In genomic region chr5:178312900-178313299, GRCh38 we compare ENCODE assay signal across 1 cellular context.
TF ChIP-seq lines count a peak whose summit lies in the region.

No MANE protein-coding gene starts in this region.

TF ChIP-seq in HepG2, 621 proteins besides CTCF, POLR2A, EP300 and RAD21 (continued from another document):
- TF ChIP-seq THAP8 (CRISPR knock-in tag; IDR thresholded peaks at IDR 0.05; ENCODE audit: borderline replicate concordance): no peak
- TF ChIP-seq ZFP36 (IDR thresholded peaks at IDR 0.05; ENCODE audit: borderline replicate concordance, low read depth, low read length, partially characterized antibody): no peak
- no peak for TF ChIP-seq ATAD3A (CRISPR knock-in tag; IDR thresholded peaks at IDR 0.05)
- no peak for TF ChIP-seq ZMAT3 (CRISPR knock-in tag; conservative IDR thresholded peaks at IDR 0.05)
